13 cellular contexts compared by ENCODE assay signal in the genomic region with DNA sequence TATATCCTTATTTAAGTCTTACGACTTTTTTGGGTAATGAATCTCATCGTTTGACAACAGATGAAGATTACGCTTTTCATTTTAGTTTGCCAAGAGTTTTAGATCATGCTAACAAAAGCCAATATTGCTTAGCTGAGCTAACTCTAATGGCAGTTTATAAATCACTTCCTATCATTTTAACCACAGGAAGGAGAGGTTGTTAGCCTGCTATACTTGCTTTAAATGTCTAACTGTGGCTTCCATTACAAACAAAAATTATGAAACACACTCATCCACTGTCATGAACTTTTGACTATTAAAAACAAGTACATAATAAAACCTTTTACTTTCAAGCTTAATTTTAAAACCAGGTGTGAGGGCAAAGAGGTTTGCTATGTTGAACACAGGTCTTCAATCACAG. TPM values are rescaled to one million over a fixed set of nuclear protein-coding genes. Genes with fewer than 3 reads are reported as not detected.
DNase-seq lines count a peak whose midpoint lies in the region; ATAC-seq and TF ChIP-seq lines count a peak whose summit lies in the region.
"Had no signal": no experiment of that assay in that cellular context is flagged by ENCODE, and none has a peak within 500 bp of the region (broad histone marks: within the 10 kb centered on the region; RNA-seq: fewer than 3 reads in every experiment).

No MANE protein-coding gene starts in this region.

- no peak for ATAC-seq in CD4-positive, alpha-beta T cell (ENCODE audit: poor library complexity)

- BruUV-seq in MCF 10A (replicated peaks; lab: Mats Ljungman, UMichigan): no TSS peak

- H3K4me3 Mint-ChIP-seq in CD4-positive, alpha-beta T cell: no peak overlapping the region
- H3K4me3 Mint-ChIP-seq in HFFc6 (peak overlapping the region; percentile 65; the same call in 1 of the 2 replicates), nephron progenitor cell (no peak overlapping the region), MCF 10A (ENCODE audit: unreplicated experiment) (no peak overlapping the region)
- H3K4me3 Mint-ChIP-seq in activated CD4-positive, alpha-beta memory T cell treated with anti-CD3 and anti-CD28 coated beads, Interleukin-2, amount 10 ng/mL, durations not matched to agents 7 days and 5 days: peak overlapping the region; percentile 49
- H3K4me3 Mint-ChIP-seq: brain, endodermal cell had no signal

- POLR2A ChIA-PET in CD4-positive, alpha-beta T cell (lab: Charles Lee): interaction anchor here (0.7 to 1.3 kb wide), 3 partner anchors 20 to 59 kb away, joined by 3 read pairs; no protein-coding TSS in a partner anchor
- POLR2A ChIA-PET in activated CD4-positive, alpha-beta memory T cell treated with anti-CD3 and anti-CD28 coated beads, Interleukin-2, amount 10 ng/mL, durations not matched to agents 7 days and 5 days (lab: Charles Lee): interaction anchor here (1.3 to 2.3 kb wide), 5 partner anchors 53 to 116 kb away, joined by 3 to 16 read pairs (median 8); a partner anchor contains a TSS
- POLR2A ChIA-PET in MCF 10A (lab: Yijun Ruan, JAX): interaction anchor here (0.6 to 0.9 kb wide), 2 partner anchors 19 to 33 kb away, joined by 3 read pairs; no protein-coding TSS in a partner anchor

- CTCF ChIA-PET in CD4-positive, alpha-beta T cell (lab: Charles Lee): interaction anchor here (1.4 kb wide), 1 partner anchor 78 kb away, joined by 3 read pairs; no protein-coding TSS in a partner anchor
- CTCF ChIA-PET in activated CD4-positive, alpha-beta memory T cell treated with anti-CD3 and anti-CD28 coated beads, Interleukin-2, amount 10 ng/mL, durations not matched to agents 7 days and 5 days (lab: Charles Lee): interaction anchor here (1.2 to 1.8 kb wide), 3 partner anchors 67 to 180 kb away, joined by 3 to 5 read pairs (median 4); no protein-coding TSS in a partner anchor
- CTCF ChIA-PET in MCF 10A (lab: Yijun Ruan, JAX): no interaction called here

- DNase-seq in CD4-positive, alpha-beta T cell: no peak
- DNase-seq in HFFc6 (no peak), fibroblast of villous mesenchyme (ENCODE audit: low read depth) (peak; percentile 33), GM20000 (ENCODE audit: low spot score) (no peak), nephron progenitor cell (no peak), MCF 10A (ENCODE audit: unreplicated experiment) (no peak)
- DNase-seq in activated CD4-positive, alpha-beta memory T cell treated with anti-CD3 and anti-CD28 coated beads, Interleukin-2, amount 10 ng/mL, durations not matched to agents 7 days and 5 days: no peak
- DNase-seq: Caco-2, endodermal cell, NCI-H187, NCI-H526, Right ventricle myocardium superior had no signal

- H3K27ac Mint-ChIP-seq in CD4-positive, alpha-beta T cell: peak overlapping the region; percentile 83
- H3K27ac Mint-ChIP-seq in HFFc6: peak overlapping the region; percentile 72
- peak overlapping the region; percentile 88 for H3K27ac Mint-ChIP-seq in activated CD4-positive, alpha-beta memory T cell treated with anti-CD3 and anti-CD28 coated beads, Interleukin-2, amount 10 ng/mL, durations not matched to agents 7 days and 5 days
- H3K27ac Mint-ChIP-seq in nephron progenitor cell: no peak overlapping the region
- no peak overlapping the region for H3K27ac Mint-ChIP-seq in MCF 10A (ENCODE audit: low read depth, unreplicated experiment)
- H3K27ac Mint-ChIP-seq: brain, endodermal cell had no signal

- H3K36me3 Mint-ChIP-seq in CD4-positive, alpha-beta T cell (ENCODE audit: low read depth): no peaks in the 10 kb centered on the region
- H3K36me3 Mint-ChIP-seq in HFFc6 (ENCODE audit: low read depth) (no peaks in the 10 kb centered on the region), nephron progenitor cell (ENCODE audit: low read depth) (no peaks in the 10 kb centered on the region), MCF 10A (ENCODE audit: insufficient read depth, unreplicated experiment) (no peaks in the 10 kb centered on the region)
- no peaks in the 10 kb centered on the region for H3K36me3 Mint-ChIP-seq in activated CD4-positive, alpha-beta memory T cell treated with anti-CD3 and anti-CD28 coated beads, Interleukin-2, amount 10 ng/mL, durations not matched to agents 7 days and 5 days (ENCODE audit: low read depth)
- H3K36me3 Mint-ChIP-seq: brain had no signal

- no peaks in the 10 kb centered on the region for H3K27me3 Mint-ChIP-seq in CD4-positive, alpha-beta T cell
- H3K27me3 Mint-ChIP-seq in HFFc6 (ENCODE audit: insufficient read depth) (peaks cover 8% of the 10 kb centered on the region; the same call in 1 of the 2 replicates), nephron progenitor cell (ENCODE audit: low read depth, poor library complexity) (peaks cover 6% of the 10 kb centered on the region), MCF 10A (ENCODE audit: insufficient read depth, unreplicated experiment) (no peaks in the 10 kb centered on the region)
- H3K27me3 Mint-ChIP-seq in activated CD4-positive, alpha-beta memory T cell treated with anti-CD3 and anti-CD28 coated beads, Interleukin-2, amount 10 ng/mL, durations not matched to agents 7 days and 5 days: no peaks in the 10 kb centered on the region
- H3K27me3 Mint-ChIP-seq: brain had no signal

- no peaks in the 10 kb centered on the region for H3K9me3 ChIP-seq in CD4-positive, alpha-beta T cell (ENCODE audit: control insufficient read depth, low read length)
- H3K9me3 ChIP-seq: Caco-2 had no signal

- H3K4me3 ChIP-seq in fibroblast of villous mesenchyme (ENCODE audit: low read depth, low read length): no peak overlapping the region

- no peaks in the 10 kb centered on the region for H3K27me3 ChIP-seq in CD4-positive, alpha-beta T cell (ENCODE audit: control insufficient read depth, insufficient read depth, low read length)

- no peak overlapping the region for H3K27ac ChIP-seq in CD4-positive, alpha-beta T cell (ENCODE audit: low read depth, low read length)

- intact Hi-C loops in CD4-positive, alpha-beta T cell (cut with DNase I, micrococcal nuclease): no loop called here
- intact Hi-C loops in MCF 10A (cut with micrococcal nuclease): no loop called here

- H3K4me1 Mint-ChIP-seq in CD4-positive, alpha-beta T cell (ENCODE audit: low read depth): peaks cover 39% of the 10 kb centered on the region
- H3K4me1 Mint-ChIP-seq in HFFc6 (ENCODE audit: low read depth): peaks cover 51% of the 10 kb centered on the region
- H3K4me1 Mint-ChIP-seq in activated CD4-positive, alpha-beta memory T cell treated with anti-CD3 and anti-CD28 coated beads, Interleukin-2, amount 10 ng/mL, durations not matched to agents 7 days and 5 days: peaks cover 44% of the 10 kb centered on the region
- peaks cover 11% of the 10 kb centered on the region for H3K4me1 Mint-ChIP-seq in nephron progenitor cell
- H3K4me1 Mint-ChIP-seq in MCF 10A (ENCODE audit: insufficient read depth, unreplicated experiment): peaks cover 24% of the 10 kb centered on the region
- H3K4me1 Mint-ChIP-seq: brain, endodermal cell had no signal

- no peaks in the 10 kb centered on the region for H3K9me3 Mint-ChIP-seq in CD4-positive, alpha-beta T cell
- H3K9me3 Mint-ChIP-seq in HFFc6: no peaks in the 10 kb centered on the region
- H3K9me3 Mint-ChIP-seq in activated CD4-positive, alpha-beta memory T cell treated with anti-CD3 and anti-CD28 coated beads, Interleukin-2, amount 10 ng/mL, durations not matched to agents 7 days and 5 days: no peaks in the 10 kb centered on the region
- no peaks in the 10 kb centered on the region for H3K9me3 Mint-ChIP-seq in nephron progenitor cell
- no peaks in the 10 kb centered on the region for H3K9me3 Mint-ChIP-seq in MCF 10A (ENCODE audit: unreplicated experiment)
- H3K9me3 Mint-ChIP-seq: brain, endodermal cell had no signal

- TF ChIP-seq CTCF in CD4-positive, alpha-beta T cell (IDR thresholded peaks at IDR 0.05): no peak
- TF ChIP-seq CTCF in HFFc6 (IDR thresholded peaks at IDR 0.05): no peak
- no peak for TF ChIP-seq CTCF in fibroblast of villous mesenchyme (IDR thresholded peaks at IDR 0.05; ENCODE audit: insufficient read depth, low read depth, low read length)
- no peak for TF ChIP-seq CTCF in GM20000 (IDR thresholded peaks at IDR 0.05; ENCODE audit: extremely low read depth, missing control alignments)
- no peak for TF ChIP-seq CTCF in nephron progenitor cell (IDR thresholded peaks at IDR 0.05)
- no peak for TF ChIP-seq CTCF in MCF 10A (IDR thresholded peaks at IDR 0.05; ENCODE audit: unreplicated experiment)

RNA-seq across cellular contexts. Expression of a gene that starts 53.7 kb away (rescaled TPM):
- 10 to 100 TPM; 69.5 to 72.3 TPM for total RNA-seq in CD4-positive, alpha-beta T cell
- total RNA-seq in HFFc6 (2021; fragmentation: NEBNext Ultra II Directional; extraction: Animal tissue kit (Norgen Biotek cat#: 25700)): 10 to 100 TPM; 32.5 to 35.7 (median 33.0) TPM
- 10 to 100 TPM; 83.7 to 87.0 TPM for total RNA-seq in activated CD4-positive, alpha-beta memory T cell treated with anti-CD3 and anti-CD28 coated beads, Interleukin-2, amount 10 ng/mL, durations not matched to agents 7 days and 5 days
- total RNA-seq in fibroblast of villous mesenchyme (8.2 and 31.6 TPM in 2 replicates), MCF 10A (2022) (51.3 and 65.7 TPM in 2 replicates)

Comparison
In these comparisons a context has a peak if more than half of its experiments do, and no peak if none do; other contexts are left out.
1. H3K27ac Mint-ChIP-seq: peak in CD4-positive, alpha-beta T cell (single experiment), HFFc6 (single experiment) and activated CD4-positive, alpha-beta memory T cell treated with anti-CD3 and anti-CD28 coated beads, Interleukin-2, amount 10 ng/mL, durations not matched to agents 7 days and 5 days (single experiment); none in nephron progenitor cell (single experiment) and MCF 10A (single experiment).
2. H3K4me3 Mint-ChIP-seq: peak in HFFc6 (single experiment) and activated CD4-positive, alpha-beta memory T cell treated with anti-CD3 and anti-CD28 coated beads, Interleukin-2, amount 10 ng/mL, durations not matched to agents 7 days and 5 days (single experiment); none in CD4-positive, alpha-beta T cell (single experiment), nephron progenitor cell (single experiment) and MCF 10A (single experiment).